1 cellular context compared by ENCODE assay signal in the genomic region with DNA sequence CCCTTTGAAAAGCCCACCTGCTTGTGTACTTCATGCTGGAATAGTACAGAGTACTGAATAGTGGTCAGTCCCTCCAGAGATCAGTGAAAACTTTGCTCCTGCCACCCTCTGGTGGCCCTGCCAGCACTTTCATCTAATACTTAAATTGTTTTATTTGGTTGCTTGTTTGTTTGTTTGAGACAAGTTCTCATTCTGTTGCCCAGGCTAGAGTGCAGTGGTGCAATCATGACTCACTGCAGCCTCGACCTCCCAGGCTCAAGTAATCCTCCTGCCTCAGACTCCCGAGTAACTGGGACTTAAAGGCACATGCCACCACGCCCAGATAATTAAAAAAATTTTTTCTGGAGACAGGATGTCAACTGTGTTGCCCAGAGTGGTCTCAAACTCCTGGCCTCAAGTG.
TF ChIP-seq lines count a peak whose summit lies in the region.

No MANE protein-coding gene starts in this region.

TF ChIP-seq in GM23338, 12 proteins besides CTCF, POLR2A, EP300 and RAD21 (continued from another document):
- no peak for TF ChIP-seq CREB1 (CRISPR knock-in tag; IDR thresholded peaks at IDR 0.05; ENCODE audit: low read depth)
